10 cellular contexts compared by ENCODE assay signal in genomic region chr4:102824398-102824797, GRCh38. TPM values are rescaled to one million over a fixed set of nuclear protein-coding genes. Genes with fewer than 3 reads are reported as not detected.
DNase-seq lines count a peak whose midpoint lies in the region; ATAC-seq and TF ChIP-seq lines count a peak whose summit lies in the region.
"Had no signal": no experiment of that assay in that cellular context is flagged by ENCODE, and none has a peak within 500 bp of the region (broad histone marks: within the 10 kb centered on the region; RNA-seq: fewer than 3 reads in every experiment).

No MANE protein-coding gene starts in this region.

- H3K9me3 Mint-ChIP-seq in T-helper 1 cell treated with Interleukin-12 subunit alpha and Interleukin-12 subunit beta and Interleukin-4 antibody, amounts not matched to agents 30 μg/mL and 1 μg/mL, for 36 hours = no peaks in the 10 kb centered on the region
- H3K9me3 Mint-ChIP-seq in activated T-helper 1 cell treated with anti-CD3 and anti-CD28 coated beads, Interleukin-12 subunit alpha, Interleukin-12 subunit beta, Interleukin-2, Interleukin-4 antibody, amounts not matched to agents 30 ng/mL and 10 ng/mL and 1 ng/mL, durations not matched to agents 14 hours and 24 hours and 36 hours = no peaks in the 10 kb centered on the region
- H3K9me3 Mint-ChIP-seq: HFFc6 had no signal

- peaks cover 30% of the 10 kb centered on the region for H3K36me3 Mint-ChIP-seq in T-helper 1 cell treated with Interleukin-12 subunit alpha and Interleukin-12 subunit beta and Interleukin-4 antibody, amounts not matched to agents 30 μg/mL and 1 μg/mL, for 36 hours (ENCODE audit: low read depth)
- peaks cover 29% of the 10 kb centered on the region for H3K36me3 Mint-ChIP-seq in activated T-helper 1 cell treated with anti-CD3 and anti-CD28 coated beads, Interleukin-12 subunit alpha, Interleukin-12 subunit beta, Interleukin-2, Interleukin-4 antibody, amounts not matched to agents 30 ng/mL and 10 ng/mL and 1 ng/mL, durations not matched to agents 14 hours and 24 hours and 36 hours (ENCODE audit: low read depth)

- peak overlapping the region; percentile 45 for H3K27ac Mint-ChIP-seq in T-helper 1 cell treated with Interleukin-12 subunit alpha and Interleukin-12 subunit beta and Interleukin-4 antibody, amounts not matched to agents 30 μg/mL and 1 μg/mL, for 36 hours
- peak overlapping the region; percentile 65 for H3K27ac Mint-ChIP-seq in activated T-helper 1 cell treated with anti-CD3 and anti-CD28 coated beads, Interleukin-12 subunit alpha, Interleukin-12 subunit beta, Interleukin-2, Interleukin-4 antibody, amounts not matched to agents 30 ng/mL and 10 ng/mL and 1 ng/mL, durations not matched to agents 14 hours and 24 hours and 36 hours
- H3K27ac Mint-ChIP-seq: HFFc6 had no signal

- peak overlapping the region; percentile 98 to 100 for H3K27ac ChIP-seq in thoracic aorta

- peaks cover 38 to 60% of the 10 kb centered on the region in 2 donors for H3K4me1 ChIP-seq in thoracic aorta (ENCODE audit: control insufficient read depth in 1 of 2, low read depth in 2 of 2)

- H3K4me3 Mint-ChIP-seq in T-helper 1 cell treated with Interleukin-12 subunit alpha and Interleukin-12 subunit beta and Interleukin-4 antibody, amounts not matched to agents 30 μg/mL and 1 μg/mL, for 36 hours = no peak overlapping the region
- no peak overlapping the region for H3K4me3 Mint-ChIP-seq in activated T-helper 1 cell treated with anti-CD3 and anti-CD28 coated beads, Interleukin-12 subunit alpha, Interleukin-12 subunit beta, Interleukin-2, Interleukin-4 antibody, amounts not matched to agents 30 ng/mL and 10 ng/mL and 1 ng/mL, durations not matched to agents 14 hours and 24 hours and 36 hours
- H3K4me3 Mint-ChIP-seq: HFFc6 had no signal

- ATAC-seq in thoracic aorta (ENCODE audit: insufficient number of reproducible peaks, low FRiP score, low read depth) (no peak), HG02938 (IDR thresholded peaks at IDR 0.05; ENCODE audit: unreplicated experiment) (no peak)
- no peak for ATAC-seq in stimulated activated naive CD8-positive, alpha-beta T cell treated with anti-CD3 and anti-CD28 coated beads, Interleukin-15, Interleukin-2, amounts not matched to agents 100 U/mL and 50 U/mL, for 24 hours

- H3K4me1 Mint-ChIP-seq in T-helper 1 cell treated with Interleukin-12 subunit alpha and Interleukin-12 subunit beta and Interleukin-4 antibody, amounts not matched to agents 30 μg/mL and 1 μg/mL, for 36 hours (ENCODE audit: low read depth) = peaks cover 49% of the 10 kb centered on the region
- H3K4me1 Mint-ChIP-seq in activated T-helper 1 cell treated with anti-CD3 and anti-CD28 coated beads, Interleukin-12 subunit alpha, Interleukin-12 subunit beta, Interleukin-2, Interleukin-4 antibody, amounts not matched to agents 30 ng/mL and 10 ng/mL and 1 ng/mL, durations not matched to agents 14 hours and 24 hours and 36 hours (ENCODE audit: low read depth) = peaks cover 59% of the 10 kb centered on the region

- intact Hi-C loops in activated T-helper 1 cell treated with anti-CD3 and anti-CD28 coated beads, Interleukin-12 subunit alpha, Interleukin-12 subunit beta, Interleukin-2, Interleukin-4 antibody, amounts not matched to agents 30 ng/mL and 10 ng/mL and 1 ng/mL, durations not matched to agents 14 hours and 24 hours and 36 hours (cut with micrococcal nuclease) = no loop called here

- H3K27me3 ChIP-seq in thoracic aorta (replicated peaks; ENCODE audit: insufficient read depth) = no peaks in the 10 kb centered on the region

- no peaks in the 10 kb centered on the region for H3K27me3 Mint-ChIP-seq in T-helper 1 cell treated with Interleukin-12 subunit alpha and Interleukin-12 subunit beta and Interleukin-4 antibody, amounts not matched to agents 30 μg/mL and 1 μg/mL, for 36 hours (ENCODE audit: low read depth)
- H3K27me3 Mint-ChIP-seq in activated T-helper 1 cell treated with anti-CD3 and anti-CD28 coated beads, Interleukin-12 subunit alpha, Interleukin-12 subunit beta, Interleukin-2, Interleukin-4 antibody, amounts not matched to agents 30 ng/mL and 10 ng/mL and 1 ng/mL, durations not matched to agents 14 hours and 24 hours and 36 hours (ENCODE audit: insufficient read depth) = no peaks in the 10 kb centered on the region

- peak overlapping the region; percentile 88 for H3K4me3 ChIP-seq in thoracic aorta

- TF ChIP-seq CTCF in thoracic aorta (IDR thresholded peaks at IDR 0.05) = no peak
- no peak for TF ChIP-seq CTCF in GM20000 (IDR thresholded peaks at IDR 0.05; ENCODE audit: extremely low read depth, missing control alignments)

- H3K36me3 ChIP-seq in thoracic aorta = no peaks in the 10 kb centered on the region

- DNase-seq in T-helper 1 cell (no peak), left kidney (ENCODE audit: low read depth, low spot score) (peak; percentile 9), thoracic aorta (ENCODE audit: low spot score) (no peak), GM20000 (ENCODE audit: low spot score) (no peak)
- DNase-seq in activated T-helper 1 cell treated with anti-CD3 and anti-CD28 coated beads, Interleukin-12 subunit alpha, Interleukin-12 subunit beta, Interleukin-2, Interleukin-4 antibody, amounts not matched to agents 30 ng/mL and 10 ng/mL and 1 ng/mL, durations not matched to agents 14 hours and 24 hours and 36 hours (ENCODE audit: low spot score) = no peak
- no peak for DNase-seq in stimulated activated naive CD8-positive, alpha-beta T cell treated with anti-CD3 and anti-CD28 coated beads, Interleukin-15, Interleukin-2, amounts not matched to agents 100 U/mL and 50 U/mL, for 24 hours
- DNase-seq: Calu3 had no signal

- no peaks in the 10 kb centered on the region for H3K9me3 ChIP-seq in thoracic aorta

RNA-seq across cellular contexts. Expression of gene UBE2D3, which starts 3.0 kb away (rescaled TPM):
- total RNA-seq in activated T-helper 1 cell treated with anti-CD3 and anti-CD28 coated beads, Interleukin-12 subunit alpha, Interleukin-12 subunit beta, Interleukin-2, Interleukin-4 antibody, amounts not matched to agents 30 ng/mL and 10 ng/mL and 1 ng/mL, durations not matched to agents 14 hours and 24 hours and 36 hours = 480 and 507 TPM in 2 replicates
- 100 to 1,000 TPM; 245 to 376 TPM for total RNA-seq in thoracic aorta

RNA-seq across cellular contexts. Expression of gene CISD2, which starts 44.4 kb away (rescaled TPM):
- 41.2 and 50.7 TPM in 2 replicates for total RNA-seq in activated T-helper 1 cell treated with anti-CD3 and anti-CD28 coated beads, Interleukin-12 subunit alpha, Interleukin-12 subunit beta, Interleukin-2, Interleukin-4 antibody, amounts not matched to agents 30 ng/mL and 10 ng/mL and 1 ng/mL, durations not matched to agents 14 hours and 24 hours and 36 hours
- 10 to 100 TPM in 1 of 2 donors, 1 to 10 TPM in 1; 4.9 to 10.2 TPM for total RNA-seq in thoracic aorta
